In genomic region chr6:43579171-43579570, GRCh38 we compare ENCODE assay signal across 13 cellular contexts. TPM values are rescaled to one million over a fixed set of nuclear protein-coding genes. Genes with fewer than 3 reads are reported as not detected.
DNase-seq lines count a peak whose midpoint lies in the region; ATAC-seq, FAIRE-seq and TF ChIP-seq lines count a peak whose summit lies in the region.
"Had no signal": no experiment of that assay in that cellular context is flagged by ENCODE, and none has a peak within 500 bp of the region (broad histone marks: within the 10 kb centered on the region; RNA-seq: fewer than 3 reads in every experiment).

No MANE protein-coding gene starts in this region.

- TF ChIP-seq RAD21 in HepG2 (CRISPR knock-in tag; IDR thresholded peaks at IDR 0.05) = no peak

- 62% methylated on average over 2 of the region's 2 CpGs for WGBS in HepG2 (ENCODE audit: low lambda C conversion rate)
- 100% methylated on average over 2 of the region's 2 CpGs for WGBS in right lobe of liver (ENCODE audit: insufficient coverage, low coverage, low lambda C conversion rate, missing lambda C conversion rate)
- WGBS in thyroid gland, 2 donors = 57 to 73% methylated on average over 2 of the region's 2 CpGs

- peak overlapping the region; percentile 86 for H3K4me2 ChIP-seq in HepG2 (ENCODE audit: low read depth, low read length)

- no peak for TF ChIP-seq EP300 in HepG2 (IDR thresholded peaks at IDR 0.05; ENCODE audit: low read depth in 2 of 2, low read length in 2 of 2)
- no peak for TF ChIP-seq EP300 in HepG2 (CRISPR knock-in tag; IDR thresholded peaks at IDR 0.05; ENCODE audit: borderline replicate concordance)

- FAIRE-seq in HepG2 (lab: Jason Lieb, UNC) = no peak

- no peak overlapping the region for H3K4me3 Mint-ChIP-seq in T-helper 17 cell

- peak overlapping the region; percentile 91 for H3K27ac Mint-ChIP-seq in T-helper 17 cell

- BruUV-seq in HepG2 (replicated peaks; lab: Mats Ljungman, UMichigan) = no TSS peak

- peak overlapping the region; percentile 54 for H3K27ac ChIP-seq in HepG2 (ENCODE audit: extremely low read length, insufficient read depth, low read length)
- H3K27ac ChIP-seq in right lobe of liver = no peak overlapping the region
- peak overlapping the region in 2 of 3 donors; percentile 2 to 29 for H3K27ac ChIP-seq in thyroid gland
- H3K27ac ChIP-seq: cardiac muscle cell, gastrocnemius medialis had no signal

- TF ChIP-seq CTCF in HepG2 (CRISPR knock-in tag; IDR thresholded peaks at IDR 0.05) (no peak), right lobe of liver (IDR thresholded peaks at IDR 0.05) (no peak), thyroid gland (IDR thresholded peaks at IDR 0.05) (no peak)

- POLR2A ChIA-PET in HepG2 (lab: Yijun Ruan, JAX) = interaction anchor here (0.9 kb wide), 1 partner anchor 9 kb away, joined by 3 read pairs; no protein-coding TSS in a partner anchor

- H3K27me3 Mint-ChIP-seq in T-helper 17 cell = no peaks in the 10 kb centered on the region
- H3K27me3 Mint-ChIP-seq: stimulated activated naive CD8-positive, alpha-beta T cell treated with anti-CD3 and anti-CD28 coated beads, Interleukin-15, amount 100 ng/mL, for 72 hours had no signal

- H3K79me2 ChIP-seq in HepG2 (ENCODE audit: insufficient read depth, low read length) = peaks cover 54% of the 10 kb centered on the region

- CTCF ChIA-PET in HepG2 (lab: Yijun Ruan, JAX; ENCODE audit: low intra/inter-chr PET ratio, low total read pairs) = no interaction called here

- DNase-seq in HepG2 (ENCODE audit: low spot score) (peak; percentile 16), right lobe of liver (no peak), T-helper 17 cell (no peak), glomerular visceral epithelial cell (ENCODE audit: extremely low spot score) (peak; percentile 73), thyroid gland (peak in 1 of 2 donors; percentile 21), NCI-H446 (lab: John Stamatoyannopoulos, UW) (no peak)
- no peak for DNase-seq in stimulated activated CD4-positive, alpha-beta T cell treated with anti-CD3 and anti-CD28 coated beads, Interleukin-4, amount 100 ng/mL, for 1 hour
- DNase-seq: gastrocnemius medialis; NCI-H2081; SIG-M5; stimulated activated naive CD8-positive, alpha-beta T cell treated with anti-CD3 and anti-CD28 coated beads, Interleukin-15, amount 100 ng/mL, for 72 hours had no signal

- no peak overlapping the region for H2AFZ ChIP-seq in HepG2 (ENCODE audit: low read length)

- TF ChIP-seq POLR2A in HepG2 (IDR thresholded peaks at IDR 0.05; ENCODE audit: insufficient read depth in 1 of 2, low read depth in 2 of 2, low read length in 2 of 2) (no peak), right lobe of liver (IDR thresholded peaks at IDR 0.05) (no peak), thyroid gland (IDR thresholded peaks at IDR 0.05) (no peak)

- peaks cover 36% of the 10 kb centered on the region for H3K4me1 Mint-ChIP-seq in T-helper 17 cell

- H3K4me1 ChIP-seq in HepG2 (ENCODE audit: insufficient read depth, low read length) (peaks cover 27% of the 10 kb centered on the region), right lobe of liver (peaks cover 0 to 15% (median 0%) of the 10 kb centered on the region in 4 donors), thyroid gland (peaks cover 27 to 31% of the 10 kb centered on the region in 2 donors)

- H3K9me3 ChIP-seq in HepG2 (ENCODE audit: low read length) (no peaks in the 10 kb centered on the region), right lobe of liver (no peaks in the 10 kb centered on the region), T-helper 17 cell (ENCODE audit: control insufficient read depth, low read length, poor library complexity, severe bottlenecking) (no peaks in the 10 kb centered on the region), thyroid gland (no peaks in the 10 kb centered on the region)
- H3K9me3 ChIP-seq: gastrocnemius medialis had no signal

- peaks cover 2% of the 10 kb centered on the region for H3K36me3 Mint-ChIP-seq in T-helper 17 cell (ENCODE audit: low read depth)

- H3K36me3 ChIP-seq in HepG2 (replicated peaks in 1 of 2; ENCODE audit: control insufficient read depth in 1 of 2, insufficient read depth in 2 of 2, low read length in 2 of 2) = peaks cover 5 to 24% of the 10 kb centered on the region in 2 experiments; a peak in 4 of 5 replicates
- H3K36me3 ChIP-seq in right lobe of liver = peaks cover 0 to 13% (median 6%) of the 10 kb centered on the region in 4 donors
- peaks cover 7 to 11% of the 10 kb centered on the region in 2 donors for H3K36me3 ChIP-seq in thyroid gland

- peak overlapping the region; percentile 27; the same call in 1 of the 2 replicates for H3K9ac ChIP-seq in HepG2 (ENCODE audit: insufficient read depth, low read depth, low read length)

- no peaks in the 10 kb centered on the region for H4K20me1 ChIP-seq in HepG2 (ENCODE audit: insufficient read depth, low read length)

- no peaks in the 10 kb centered on the region; a peak in 1 of 5 replicates for H3K27me3 ChIP-seq in HepG2 (ENCODE audit: control insufficient read depth in 1 of 2, insufficient read depth in 2 of 2, low read length in 2 of 2)
- H3K27me3 ChIP-seq in right lobe of liver = no peaks in the 10 kb centered on the region
- no peaks in the 10 kb centered on the region for H3K27me3 ChIP-seq in thyroid gland
- H3K27me3 ChIP-seq: cardiac muscle cell, gastrocnemius medialis had no signal

- in situ Hi-C loops in HepG2 (cut with HindIII; ENCODE audit: extremely low pct_ligation_motif_present, low pct_unique_long_range_greater_than_20kb) = no loop called here

- intact Hi-C loops in HepG2 (cut with micrococcal nuclease; ENCODE audit: unreplicated experiment) = loop anchor here (5.0 kb wide), 1 partner anchor 62 kb away; the partner anchor contains the start of genes POLR1C and YIPF3
- intact Hi-C loops in right lobe of liver (cut with DNase I) = no loop called here
- intact Hi-C loops in thyroid gland (cut with DNase I) = no loop called here

- H3K4me3 ChIP-seq in HepG2 (replicated peaks in 1 of 3; ENCODE audit: insufficient read depth in 1 of 3, low read depth in 2 of 3, low read length in 3 of 3) = peak overlapping the region in 1 of 3 experiments; percentile 18; a peak in 1 of 6 replicates
- H3K4me3 ChIP-seq in right lobe of liver = no peak overlapping the region
- no peak overlapping the region for H3K4me3 ChIP-seq in thyroid gland (replicated peaks in 1 of 3)
- H3K4me3 ChIP-seq: cardiac muscle cell, gastrocnemius medialis had no signal

- ATAC-seq in HepG2 (no peak), right lobe of liver (no peak), T-helper 17 cell (no peak), HG02981 (IDR thresholded peaks at IDR 0.05; ENCODE audit: unreplicated experiment) (no peak)
- ATAC-seq: gastrocnemius medialis; stimulated activated naive CD8-positive, alpha-beta T cell treated with anti-CD3 and anti-CD28 coated beads, Interleukin-15, amount 100 ng/mL, for 72 hours had no signal

RNA-seq across cellular contexts. Expression of gene POLH, which starts 3.2 kb away (rescaled TPM):
- total RNA-seq in HepG2 (2016; rRNA removed; fragmentation: Illumina TruSeq; extraction: Trizol) = 25.0 and 35.5 TPM in 2 replicates
- 3.9 and 4.1 TPM in 2 replicates for total RNA-seq in HepG2 (2016; cell fraction: cytosol; rRNA removed; fragmentation: Illumina TruSeq; extraction: Trizol; ENCODE audit: low read depth)
- total RNA-seq in HepG2 (2016; cell fraction: insoluble cytoplasmic fraction; rRNA removed; fragmentation: Illumina TruSeq; extraction: Trizol) = 23.3 and 37.4 TPM in 2 replicates
- total RNA-seq in HepG2 (2016; cell fraction: membrane; rRNA removed; fragmentation: Illumina TruSeq; extraction: Trizol) = 8.7 and 10.2 TPM in 2 replicates
- total RNA-seq in HepG2 (2016; cell fraction: nucleus; rRNA removed; fragmentation: Illumina TruSeq; extraction: Trizol) = 16.3 and 26.4 TPM in 2 replicates
- 6.3 and 11.6 TPM in 2 replicates for polyA plus RNA-seq in HepG2 (2011; rRNA removed)
- 4.3 and 5.1 TPM in 2 replicates for polyA plus RNA-seq in HepG2 (2011; cell fraction: cytosol; rRNA removed)
- polyA plus RNA-seq in HepG2 (2011; cell fraction: nucleus; rRNA removed) = 6.0 and 7.3 TPM in 2 replicates
- 7.4 and 10.6 TPM in 2 replicates for polyA plus RNA-seq in HepG2 (2012)
- polyA plus RNA-seq in HepG2 (2016; cell fraction: cytosol; fragmentation: Illumina TruSeq; extraction: Trizol; ENCODE audit: low read depth) = 0.88 and 1.2 TPM in 2 replicates
- polyA plus RNA-seq in HepG2 (2016; cell fraction: insoluble cytoplasmic fraction; fragmentation: Illumina TruSeq; extraction: Trizol; ENCODE audit: low read depth) = 18.1 and 19.7 TPM in 2 replicates
- polyA plus RNA-seq in HepG2 (2016; cell fraction: membrane; fragmentation: Illumina TruSeq; extraction: Trizol; ENCODE audit: low read depth) = 2.0 and 2.6 TPM in 2 replicates
- polyA plus RNA-seq in HepG2 (2016; cell fraction: nucleus; fragmentation: Illumina TruSeq; extraction: Trizol; ENCODE audit: insufficient read depth, low read depth) = 28.4 and 32.9 TPM in 2 replicates
- 19.1 and 21.9 TPM in 2 replicates for polyA minus RNA-seq in HepG2 (2011; rRNA and poly(A)+ RNA removed; ENCODE audit: low replicate concordance)
- 9.2 and 9.5 TPM in 2 replicates for polyA minus RNA-seq in HepG2 (2011; cell fraction: cytosol; rRNA and poly(A)+ RNA removed)
- 16.1 and 23.9 TPM in 2 replicates for polyA minus RNA-seq in HepG2 (2011; cell fraction: nucleus; rRNA and poly(A)+ RNA removed)
- 1 to 10 TPM; 5.1 to 9.3 (median 6.8) TPM for total RNA-seq in right lobe of liver
- total RNA-seq in T-helper 17 cell = 10 to 100 TPM; 13.0 to 13.3 TPM
- 10 to 100 TPM; 14.8 to 19.5 (median 15.2) TPM for total RNA-seq in thyroid gland

RNA-seq across cellular contexts. Expression of gene XPO5, which starts 3.3 kb away (rescaled TPM):
- total RNA-seq in HepG2 (2016; rRNA removed; fragmentation: Illumina TruSeq; extraction: Trizol) (68.0 and 71.3 TPM in 2 replicates), right lobe of liver (10 to 100 TPM; 11.3 to 16.3 (median 12.6) TPM), T-helper 17 cell (10 to 100 TPM; 38.3 to 48.6 TPM), thyroid gland (10 to 100 TPM; 22.2 to 58.6 (median 32.9) TPM)
- total RNA-seq in HepG2 (2016; cell fraction: cytosol; rRNA removed; fragmentation: Illumina TruSeq; extraction: Trizol; ENCODE audit: low read depth) = 43.0 and 45.0 TPM in 2 replicates
- total RNA-seq in HepG2 (2016; cell fraction: insoluble cytoplasmic fraction; rRNA removed; fragmentation: Illumina TruSeq; extraction: Trizol) = 65.7 and 67.2 TPM in 2 replicates
- total RNA-seq in HepG2 (2016; cell fraction: membrane; rRNA removed; fragmentation: Illumina TruSeq; extraction: Trizol) = 23.7 TPM in 2 replicates
- total RNA-seq in HepG2 (2016; cell fraction: nucleus; rRNA removed; fragmentation: Illumina TruSeq; extraction: Trizol) = 73.2 and 82.9 TPM in 2 replicates
- 52.2 and 67.6 TPM in 2 replicates for polyA plus RNA-seq in HepG2 (2011; rRNA removed)
- 37.2 and 41.2 TPM in 2 replicates for polyA plus RNA-seq in HepG2 (2011; cell fraction: cytosol; rRNA removed)
- polyA plus RNA-seq in HepG2 (2011; cell fraction: nucleus; rRNA removed) = 76.2 and 81.3 TPM in 2 replicates
- polyA plus RNA-seq in HepG2 (2012) = 38.5 and 46.5 TPM in 2 replicates
- 3.0 and 3.2 TPM in 2 replicates for polyA plus RNA-seq in HepG2 (2016; cell fraction: cytosol; fragmentation: Illumina TruSeq; extraction: Trizol; ENCODE audit: low read depth)
- polyA plus RNA-seq in HepG2 (2016; cell fraction: insoluble cytoplasmic fraction; fragmentation: Illumina TruSeq; extraction: Trizol; ENCODE audit: low read depth) = 46.2 and 52.7 TPM in 2 replicates
- 6.5 and 8.3 TPM in 2 replicates for polyA plus RNA-seq in HepG2 (2016; cell fraction: membrane; fragmentation: Illumina TruSeq; extraction: Trizol; ENCODE audit: low read depth)
- polyA plus RNA-seq in HepG2 (2016; cell fraction: nucleus; fragmentation: Illumina TruSeq; extraction: Trizol; ENCODE audit: insufficient read depth, low read depth) = 119 and 127 TPM in 2 replicates
- 114 and 153 TPM in 2 replicates for polyA minus RNA-seq in HepG2 (2011; rRNA and poly(A)+ RNA removed; ENCODE audit: low replicate concordance)
- 45.0 and 52.2 TPM in 2 replicates for polyA minus RNA-seq in HepG2 (2011; cell fraction: cytosol; rRNA and poly(A)+ RNA removed)
- 83.3 and 113 TPM in 2 replicates for polyA minus RNA-seq in HepG2 (2011; cell fraction: nucleus; rRNA and poly(A)+ RNA removed)

RNA-seq across cellular contexts. Expression of gene GTPBP2, which starts 49.9 kb away (rescaled TPM):
- 12.6 and 26.9 TPM in 2 replicates for total RNA-seq in HepG2 (2016; rRNA removed; fragmentation: Illumina TruSeq; extraction: Trizol)
- total RNA-seq in HepG2 (2016; cell fraction: cytosol; rRNA removed; fragmentation: Illumina TruSeq; extraction: Trizol; ENCODE audit: low read depth) = 7.3 and 7.5 TPM in 2 replicates
- 12.6 and 27.4 TPM in 2 replicates for total RNA-seq in HepG2 (2016; cell fraction: insoluble cytoplasmic fraction; rRNA removed; fragmentation: Illumina TruSeq; extraction: Trizol)
- 12.6 and 13.7 TPM in 2 replicates for total RNA-seq in HepG2 (2016; cell fraction: membrane; rRNA removed; fragmentation: Illumina TruSeq; extraction: Trizol)
- total RNA-seq in HepG2 (2016; cell fraction: nucleus; rRNA removed; fragmentation: Illumina TruSeq; extraction: Trizol) = 33.1 and 38.3 TPM in 2 replicates
- polyA plus RNA-seq in HepG2 (2011; rRNA removed) = 88.2 and 125 TPM in 2 replicates
- 63.6 and 70.6 TPM in 2 replicates for polyA plus RNA-seq in HepG2 (2011; cell fraction: cytosol; rRNA removed)
- polyA plus RNA-seq in HepG2 (2011; cell fraction: nucleus; rRNA removed) = 320 and 379 TPM in 2 replicates
- 47.9 and 57.6 TPM in 2 replicates for polyA plus RNA-seq in HepG2 (2012)
- 3.6 and 4.1 TPM in 2 replicates for polyA plus RNA-seq in HepG2 (2016; cell fraction: cytosol; fragmentation: Illumina TruSeq; extraction: Trizol; ENCODE audit: low read depth)
- 14.0 and 17.9 TPM in 2 replicates for polyA plus RNA-seq in HepG2 (2016; cell fraction: insoluble cytoplasmic fraction; fragmentation: Illumina TruSeq; extraction: Trizol; ENCODE audit: low read depth)
- 9.7 and 10.2 TPM in 2 replicates for polyA plus RNA-seq in HepG2 (2016; cell fraction: membrane; fragmentation: Illumina TruSeq; extraction: Trizol; ENCODE audit: low read depth)
- polyA plus RNA-seq in HepG2 (2016; cell fraction: nucleus; fragmentation: Illumina TruSeq; extraction: Trizol; ENCODE audit: insufficient read depth, low read depth) = 87.7 and 90.6 TPM in 2 replicates
- polyA minus RNA-seq in HepG2 (2011; rRNA and poly(A)+ RNA removed; ENCODE audit: low replicate concordance) = 115 and 123 TPM in 2 replicates
- polyA minus RNA-seq in HepG2 (2011; cell fraction: cytosol; rRNA and poly(A)+ RNA removed) = 22.8 and 31.0 TPM in 2 replicates
- polyA minus RNA-seq in HepG2 (2011; cell fraction: nucleus; rRNA and poly(A)+ RNA removed) = 91.9 and 126 TPM in 2 replicates
- total RNA-seq in right lobe of liver = 10 to 100 TPM; 12.5 to 39.9 (median 19.2) TPM
- 10 to 100 TPM; 49.3 to 65.3 TPM for total RNA-seq in T-helper 17 cell
- 10 to 100 TPM; 50.2 to 65.8 (median 58.1) TPM for total RNA-seq in thyroid gland

RNA-seq across cellular contexts. Expression of gene MAD2L1BP, which starts 56.5 kb away (rescaled TPM):
- total RNA-seq in HepG2 (2016; rRNA removed; fragmentation: Illumina TruSeq; extraction: Trizol) (54.2 and 69.8 TPM in 2 replicates), right lobe of liver (10 to 100 TPM; 11.7 to 31.7 (median 14.6) TPM), T-helper 17 cell (10 to 100 TPM; 17.1 to 30.5 TPM), thyroid gland (10 to 100 TPM; 15.9 to 54.8 (median 20.4) TPM)
- 19.9 and 20.6 TPM in 2 replicates for total RNA-seq in HepG2 (2016; cell fraction: cytosol; rRNA removed; fragmentation: Illumina TruSeq; extraction: Trizol; ENCODE audit: low read depth)
- total RNA-seq in HepG2 (2016; cell fraction: insoluble cytoplasmic fraction; rRNA removed; fragmentation: Illumina TruSeq; extraction: Trizol) = 51.2 and 74.6 TPM in 2 replicates
- total RNA-seq in HepG2 (2016; cell fraction: membrane; rRNA removed; fragmentation: Illumina TruSeq; extraction: Trizol) = 31.1 and 31.4 TPM in 2 replicates
- 23.1 and 28.7 TPM in 2 replicates for total RNA-seq in HepG2 (2016; cell fraction: nucleus; rRNA removed; fragmentation: Illumina TruSeq; extraction: Trizol)
- polyA plus RNA-seq in HepG2 (2011; rRNA removed) = 55.5 and 57.8 TPM in 2 replicates
- polyA plus RNA-seq in HepG2 (2011; cell fraction: cytosol; rRNA removed) = 66.7 and 73.3 TPM in 2 replicates
- polyA plus RNA-seq in HepG2 (2011; cell fraction: nucleus; rRNA removed) = 28.1 and 41.3 TPM in 2 replicates
- polyA plus RNA-seq in HepG2 (2012) = 25.3 and 25.7 TPM in 2 replicates
- polyA plus RNA-seq in HepG2 (2016; cell fraction: cytosol; fragmentation: Illumina TruSeq; extraction: Trizol; ENCODE audit: low read depth) = 6.9 and 7.7 TPM in 2 replicates
- 65.0 and 72.9 TPM in 2 replicates for polyA plus RNA-seq in HepG2 (2016; cell fraction: insoluble cytoplasmic fraction; fragmentation: Illumina TruSeq; extraction: Trizol; ENCODE audit: low read depth)
- polyA plus RNA-seq in HepG2 (2016; cell fraction: membrane; fragmentation: Illumina TruSeq; extraction: Trizol; ENCODE audit: low read depth) = 10.2 and 12.3 TPM in 2 replicates
- 46.3 and 54.1 TPM in 2 replicates for polyA plus RNA-seq in HepG2 (2016; cell fraction: nucleus; fragmentation: Illumina TruSeq; extraction: Trizol; ENCODE audit: insufficient read depth, low read depth)
- polyA minus RNA-seq in HepG2 (2011; rRNA and poly(A)+ RNA removed; ENCODE audit: low replicate concordance) = 61.4 and 71.9 TPM in 2 replicates
- polyA minus RNA-seq in HepG2 (2011; cell fraction: cytosol; rRNA and poly(A)+ RNA removed) = 21.1 and 25.8 TPM in 2 replicates
- 13.6 and 19.1 TPM in 2 replicates for polyA minus RNA-seq in HepG2 (2011; cell fraction: nucleus; rRNA and poly(A)+ RNA removed)

Comparison
In these comparisons a context has a peak if more than half of its experiments do, and no peak if none do; other contexts are left out.
1. DNase-seq: peak in HepG2 (single experiment) and glomerular visceral epithelial cell (single experiment); none in right lobe of liver (0 of 3), T-helper 17 cell (0 of 3), stimulated activated CD4-positive, alpha-beta T cell treated with anti-CD3 and anti-CD28 coated beads, Interleukin-4, amount 100 ng/mL, for 1 hour (single experiment) and NCI-H446 (0 of 2).
2. H3K27ac ChIP-seq: peak in HepG2 (single experiment) and thyroid gland (2 of 3); none in right lobe of liver (0 of 3).